In genomic region chr19:35106898-35107540, GRCh38 we compare ENCODE assay signal across 25 cellular contexts. TPM values are rescaled to one million over a fixed set of nuclear protein-coding genes. Genes with fewer than 3 reads are reported as not detected.
DNase-seq lines count a peak whose midpoint lies in the region; ATAC-seq, FAIRE-seq and TF ChIP-seq lines count a peak whose summit lies in the region.
"Had no signal": no experiment of that assay in that cellular context is flagged by ENCODE, and none has a peak within 500 bp of the region (broad histone marks: within the 10 kb centered on the region; RNA-seq: fewer than 3 reads in every experiment).

No MANE protein-coding gene starts in this region.

- no peak for DNase-seq in PC-3
- DNase-seq in mammary epithelial cell = no peak
- peak; percentile 64 for DNase-seq in superior temporal gyrus (ENCODE audit: extremely low spot score)
- DNase-seq in RCC 7860 (ENCODE audit: low spot score) = no peak
- DNase-seq in retina = no peak
- DNase-seq: activated CD4-positive, alpha-beta T cell treated with anti-CD3 and anti-CD28 coated beads, Interleukin-2, amount 50 U/mL, for 4 hours; activated naive CD4-positive, alpha-beta T cell; central memory CD4-positive, alpha-beta T cell; DMS 273 treated with DMSO at 0.1 percent for 48 hours; erythroblast; Karpas-422; kidney glomerular epithelial cell; NCI-H2029 treated with DMSO at 0.1 percent for 48 hours; nephron progenitor cell; psoas muscle; stimulated activated CD4-positive, alpha-beta T cell treated with anti-CD3 and anti-CD28 coated beads, Interleukin-12 subunit alpha, Interleukin-12 subunit beta, amount 100 ng/mL, for 4 hours; T-helper 2 cell; WERI-Rb-1 had no signal

- H3K9me3 ChIP-seq in PC-3 (ENCODE audit: low read length) = no peaks in the 10 kb centered on the region
- no peaks in the 10 kb centered on the region for H3K9me3 ChIP-seq in mammary epithelial cell (replicated peaks; ENCODE audit: insufficient read depth, low read length)
- H3K9me3 ChIP-seq: psoas muscle, SJSA1 had no signal

- TF ChIP-seq CTCF in PC-3 (conservative IDR thresholded peaks at IDR 0.05; ENCODE audit: low read depth, low read length) (no peak), mammary epithelial cell (conservative IDR thresholded peaks at IDR 0.05 in 1 of 2, IDR thresholded peaks at IDR 0.05 in 1 of 2; ENCODE audit: extremely low read depth in 1 of 2, insufficient read depth in 1 of 2, low read depth in 1 of 2, low read length in 2 of 2) (no peak)

- no peaks in the 10 kb centered on the region for H4K20me1 ChIP-seq in PC-3 (ENCODE audit: low read length)
- no peaks in the 10 kb centered on the region for H4K20me1 ChIP-seq in mammary epithelial cell (ENCODE audit: insufficient read depth, low read length)

- peak overlapping the region; percentile 50 for H3K4me2 ChIP-seq in PC-3 (ENCODE audit: low read length)
- no peak overlapping the region for H3K4me2 ChIP-seq in mammary epithelial cell (ENCODE audit: insufficient read depth, low read depth, low read length)
- H3K4me2 ChIP-seq: GM23338 had no signal

- H3K4me1 ChIP-seq in PC-3 (ENCODE audit: insufficient read depth, low read length) (peaks cover 7% of the 10 kb centered on the region), mammary epithelial cell (ENCODE audit: insufficient read depth, low read length) (peaks cover 38% of the 10 kb centered on the region)
- H3K4me1 ChIP-seq: psoas muscle, SJSA1 had no signal

- no peak for ATAC-seq in PC-3
- ATAC-seq in GM21786 (IDR thresholded peaks at IDR 0.05; ENCODE audit: unreplicated experiment) = no peak
- ATAC-seq in GM21423 (IDR thresholded peaks at IDR 0.05; ENCODE audit: unreplicated experiment) = no peak
- ATAC-seq: GM23338 had no signal

- in situ Hi-C loops in mammary epithelial cell (cut with MboI; ENCODE audit: low sequenced_read_pairs in 2 of 2) = no loop called here

- FAIRE-seq in RCC 7860 (lab: Jason Lieb, UNC) = no peak

- WGBS in mammary epithelial cell (ENCODE audit: low coverage, missing lambda C conversion rate) = 26% methylated on average over 2 of the region's 2 CpGs

- dilution Hi-C loops in mammary epithelial cell (cut with HindIII; ENCODE audit: low sequenced_read_pairs) = no loop called here

- H2AFZ ChIP-seq in PC-3 (ENCODE audit: low read length) (no peak overlapping the region), mammary epithelial cell (ENCODE audit: low read depth, low read length) (peak overlapping the region; percentile 29)
- H2AFZ ChIP-seq: GM23338 had no signal

- intact Hi-C loops in PC-3 (cut with micrococcal nuclease) (no loop called here), mammary epithelial cell (cut with micrococcal nuclease) (no loop called here)

- H3K79me2 ChIP-seq in PC-3 (ENCODE audit: low read length) (no peaks in the 10 kb centered on the region), mammary epithelial cell (ENCODE audit: insufficient read depth, low read length) (no peaks in the 10 kb centered on the region)

- no peaks in the 10 kb centered on the region for H3K9me2 ChIP-seq in PC-3 (replicated peaks; ENCODE audit: low read length)

- CTCF ChIA-PET in PC-3 (lab: Charles Lee) = no interaction called here
- CTCF ChIA-PET in mammary epithelial cell (lab: Charles Lee; ENCODE audit: low non-redundant PET) = no interaction called here

- H3K27me3 ChIP-seq in PC-3 (ENCODE audit: low read length) = no peaks in the 10 kb centered on the region
- no peaks in the 10 kb centered on the region for H3K27me3 ChIP-seq in mammary epithelial cell (ENCODE audit: insufficient read depth, low read length)
- H3K27me3 ChIP-seq in layer of hippocampus (ENCODE audit: control insufficient read depth, insufficient read depth, low read length) = no peaks in the 10 kb centered on the region
- H3K27me3 ChIP-seq: SJSA1 had no signal

- no TSS peak for BruUV-seq in PC-3 (replicated peaks; lab: Mats Ljungman, UMichigan)
- no TSS peak for BruUV-seq in mammary epithelial cell (replicated peaks; lab: Mats Ljungman, UMichigan)

- H3K36me3 ChIP-seq in PC-3 (ENCODE audit: low read depth, low read length) (no peaks in the 10 kb centered on the region), mammary epithelial cell (ENCODE audit: insufficient read depth, low read length) (no peaks in the 10 kb centered on the region)
- H3K36me3 ChIP-seq: SJSA1, WERI-Rb-1 had no signal

- H3K27ac ChIP-seq in PC-3 (ENCODE audit: low read length) (peak overlapping the region; percentile 89), mammary epithelial cell (ENCODE audit: insufficient read depth, low read depth, low read length) (peak overlapping the region; percentile 82), layer of hippocampus (ENCODE audit: low read depth, low read length) (peak overlapping the region; percentile 96)
- H3K27ac ChIP-seq: psoas muscle, SJSA1, WERI-Rb-1 had no signal

- no peak overlapping the region for H3K4me3 ChIP-seq in PC-3 (ENCODE audit: low read length)
- H3K4me3 ChIP-seq in mammary epithelial cell (replicated peaks in 1 of 3; ENCODE audit: insufficient read depth in 1 of 3, low read depth in 2 of 3, low read length in 3 of 3) = no peak overlapping the region
- H3K4me3 ChIP-seq: GM23338, psoas muscle, SJSA1 had no signal

- H3K9ac ChIP-seq in PC-3 (ENCODE audit: low read length) (peak overlapping the region; percentile 45), mammary epithelial cell (ENCODE audit: insufficient read depth, low read length) (peak overlapping the region; percentile 55)

- POLR2A ChIA-PET in PC-3 (lab: Charles Lee; ENCODE audit: unreplicated experiment) = no interaction called here

- no peaks in the 10 kb centered on the region for H3F3A ChIP-seq in PC-3 (ENCODE audit: low read length, unreplicated experiment)

RNA-seq across cellular contexts. Expression of gene FXYD3, which starts 8.6 kb away (rescaled TPM):
- total RNA-seq in PC-3 (2014; rRNA removed) = 48.7 and 61.6 TPM in 2 replicates
- 100 to 1,000 TPM; 344 to 808 TPM for total RNA-seq in mammary epithelial cell
- polyA plus RNA-seq in mammary epithelial cell = 901 TPM
- polyA minus RNA-seq in mammary epithelial cell = 137 TPM
- total RNA-seq: G401, GM23338, HT1080, psoas muscle, SJSA1 had no signal

RNA-seq across cellular contexts. Expression of gene LGI4, which starts 27.8 kb away (rescaled TPM):
- total RNA-seq in PC-3 (2014; rRNA removed) (0.22 TPM in 1 of 2 replicates, not detected in the other), mammary epithelial cell (under 1 TPM; 0.17 to 0.42 TPM)
- 0.16 TPM for polyA plus RNA-seq in mammary epithelial cell
- polyA minus RNA-seq in mammary epithelial cell = 0.21 TPM
- total RNA-seq: HT1080, SJSA1 had no signal

RNA-seq across cellular contexts. Expression of gene FXYD1, which starts 31.6 kb away (rescaled TPM):
- total RNA-seq in PC-3 (2014; rRNA removed) (not detected in 2 replicates), mammary epithelial cell (1 to 10 TPM in 1 of 2 donors, not detected in 1; 1.9 TPM)
- 0.17 TPM for polyA plus RNA-seq in mammary epithelial cell
- polyA minus RNA-seq in mammary epithelial cell = not detected
- total RNA-seq: G401, HT1080, SJSA1 had no signal

RNA-seq across cellular contexts. Expression of gene FXYD7, which starts 36.0 kb away (rescaled TPM):
- total RNA-seq in PC-3 (2014; rRNA removed) = not detected in 2 replicates
- total RNA-seq in mammary epithelial cell = 1 to 10 TPM in 1 of 2 donors, not detected in 1; 1.1 TPM
- polyA plus RNA-seq in mammary epithelial cell = 0.67 TPM
- polyA minus RNA-seq in mammary epithelial cell = not detected
- total RNA-seq: G401, SJSA1 had no signal

RNA-seq across cellular contexts. Expression of gene FXYD5, which starts 47.5 kb away (rescaled TPM):
- 114 and 123 TPM in 2 replicates for total RNA-seq in PC-3 (2014; rRNA removed)
- total RNA-seq in mammary epithelial cell = 100 to 1,000 TPM in 1 of 2 donors, 10 to 100 TPM in 1; 23.5 to 349 TPM
- 390 TPM for polyA plus RNA-seq in mammary epithelial cell
- 448 TPM for polyA minus RNA-seq in mammary epithelial cell
- total RNA-seq: G401 had no signal
